ENCODE assay signal across 8 cellular contexts in the genomic region with DNA sequence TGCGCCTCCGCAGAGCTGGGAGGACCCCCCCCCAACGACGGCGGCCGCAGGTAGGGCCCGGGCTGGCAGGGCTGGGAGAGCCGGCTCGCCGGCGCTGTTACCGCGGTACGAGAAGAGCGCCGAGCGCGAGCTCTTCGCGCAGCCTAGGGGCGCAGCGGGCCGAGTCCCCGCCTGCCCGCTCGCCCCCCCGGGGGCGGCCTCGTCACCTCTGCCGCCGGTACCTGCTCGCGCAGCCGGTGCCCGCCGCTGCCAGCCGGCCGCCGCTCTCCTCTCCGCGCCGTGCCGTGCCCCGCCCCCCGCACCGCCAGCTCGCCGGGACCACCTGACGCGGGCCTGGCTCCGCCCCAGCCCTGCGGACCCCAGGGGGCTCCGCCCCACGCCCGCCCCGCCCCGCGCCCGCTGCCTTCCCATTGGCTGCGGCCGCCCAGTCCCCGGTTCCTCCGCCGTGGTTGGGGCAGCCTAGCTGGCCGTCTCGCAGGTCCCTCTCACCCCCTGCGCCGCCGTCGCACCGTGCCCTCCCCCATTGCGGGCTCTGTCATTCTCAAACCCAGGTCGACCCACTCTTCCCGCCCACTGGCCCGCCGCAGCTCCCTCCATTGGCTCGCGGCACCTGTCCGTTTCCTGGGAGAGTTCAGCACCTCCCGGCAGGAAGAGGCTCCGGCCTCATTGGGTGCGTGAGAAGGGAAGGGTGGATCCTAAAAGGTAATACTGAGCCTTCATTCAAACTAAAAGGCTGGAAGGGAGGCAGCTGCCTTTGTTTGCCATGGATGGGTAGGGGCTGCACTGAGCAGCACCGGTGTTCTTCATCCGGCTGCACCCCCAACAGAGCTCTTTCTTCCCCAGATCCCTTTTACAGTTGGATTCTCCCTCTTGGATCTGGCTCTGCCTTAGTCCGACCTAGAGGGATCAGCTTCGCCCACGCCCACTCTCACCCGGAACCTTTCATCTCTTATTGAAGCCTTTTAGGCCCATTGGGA. TPM values are rescaled to one million over a fixed set of nuclear protein-coding genes. Genes with fewer than 3 reads are reported as not detected.
DNase-seq lines count a peak whose midpoint lies in the region; TF ChIP-seq lines count a peak whose summit lies in the region.

MAP3K9 (minus strand) TSS at position 276 of the 977 bp plus-strand sequence. CDS start 342 bp downstream, outside the sequence.

- H3K9ac ChIP-seq in MM.1S (ENCODE audit: low read length), result peak within 1 kb of the TSS; percentile 37; the same call in 1 of the 2 replicates

- no peaks in the 10 kb centered on the region for H3K9me3 Mint-ChIP-seq in glutamatergic neuron (ENCODE audit: unreplicated experiment)

- H3K4me1 ChIP-seq in HAP-1, result peaks cover 12% of the 10 kb centered on the region; the same call in 1 of the 2 replicates
- H3K4me1 ChIP-seq in MM.1S (ENCODE audit: low read length), result no peaks in the 10 kb centered on the region
- peaks cover 3% of the 10 kb centered on the region for H3K4me1 ChIP-seq in osteoblast (ENCODE audit: insufficient read depth, low read length)
- no peaks in the 10 kb centered on the region for H3K4me1 ChIP-seq in thymus (ENCODE audit: control insufficient read depth, insufficient read depth, low read length)

- H3K4me2 ChIP-seq in MM.1S (ENCODE audit: low read depth, low read length), result peak within 1 kb of the TSS; percentile 69
- peak within 1 kb of the TSS; percentile 71 for H3K4me2 ChIP-seq in osteoblast (ENCODE audit: insufficient read depth, low read length)

- TF ChIP-seq CTCF in MM.1S (IDR thresholded peaks at IDR 0.05; ENCODE audit: low read length) (no peak), glutamatergic neuron (IDR thresholded peaks at IDR 0.05; ENCODE audit: partially characterized antibody, unreplicated experiment) (no peak), osteoblast (IDR thresholded peaks at IDR 0.05; ENCODE audit: extremely low read depth, low read depth, low read length) (no peak)

- H3K36me3 ChIP-seq in HAP-1 (replicated peaks), result no peaks in the 10 kb centered on the region
- no peaks in the 10 kb centered on the region for H3K36me3 ChIP-seq in MM.1S (replicated peaks; ENCODE audit: insufficient read depth, low read length)
- H3K36me3 ChIP-seq in osteoblast (ENCODE audit: insufficient read depth, low read length), result no peaks in the 10 kb centered on the region
- H3K36me3 ChIP-seq in thymus (ENCODE audit: control insufficient read depth, insufficient read depth), result no peaks in the 10 kb centered on the region

- in situ Hi-C loops in G401 (cut with HindIII; ENCODE audit: low sequenced_read_pairs), result no loop called here
- in situ Hi-C loops in HAP-1 (cut with MboI; ENCODE audit: low sequenced_read_pairs), result no loop called here

- H3K27me3 Mint-ChIP-seq in glutamatergic neuron (ENCODE audit: unreplicated experiment), result no peaks in the 10 kb centered on the region

- peak within 1 kb of the TSS; percentile 59 for H3K4me3 ChIP-seq in HAP-1
- peak within 1 kb of the TSS; percentile 69 for H3K4me3 ChIP-seq in MM.1S (ENCODE audit: low read length)
- peak within 1 kb of the TSS; percentile 60 for H3K4me3 ChIP-seq in osteoblast (ENCODE audit: insufficient read depth, low read length)
- H3K4me3 ChIP-seq in thymus (ENCODE audit: low read length), result peak within 1 kb of the TSS; percentile 78

- H3K4me1 Mint-ChIP-seq in glutamatergic neuron (ENCODE audit: low read depth, unreplicated experiment), result peaks cover 5% of the 10 kb centered on the region

- H3F3A ChIP-seq in MM.1S (ENCODE audit: insufficient read depth, low read length), result no peaks in the 10 kb centered on the region

- 2% methylated on average over 88 of the region's 88 CpGs for WGBS in thymus

- H3K9me3 ChIP-seq in HAP-1, result no peaks in the 10 kb centered on the region
- no peaks in the 10 kb centered on the region for H3K9me3 ChIP-seq in MM.1S (replicated peaks; ENCODE audit: insufficient read depth, low read length)
- no peaks in the 10 kb centered on the region for H3K9me3 ChIP-seq in osteoblast (ENCODE audit: low read depth, low read length)
- H3K9me3 ChIP-seq in thymus (ENCODE audit: control insufficient read depth), result no peaks in the 10 kb centered on the region

- H3K79me2 ChIP-seq in MM.1S (ENCODE audit: low read length) (no peaks in the 10 kb centered on the region), osteoblast (ENCODE audit: insufficient read depth, low read length) (no peaks in the 10 kb centered on the region)

- H3K27ac ChIP-seq in MM.1S (ENCODE audit: low read length), result no peak within 1 kb of the TSS
- H3K27ac ChIP-seq in osteoblast (ENCODE audit: low read depth, low read length), result no peak within 1 kb of the TSS
- H3K27ac ChIP-seq in thymus (ENCODE audit: low read depth), result peak within 1 kb of the TSS; percentile 8

- peak within 1 kb of the TSS; percentile 90 for H3K27ac Mint-ChIP-seq in glutamatergic neuron (ENCODE audit: unreplicated experiment)

- DNase-seq in G401 (ENCODE audit: low spot score) (peak; percentile 99), HAP-1 (ENCODE audit: low spot score in 2 of 2) (peak; percentile 95 to 99), MM.1S (peak; percentile 87), SIG-M5 (lab: John Stamatoyannopoulos, UW) (peak; percentile 47), glutamatergic neuron (peak; percentile 96), osteoblast (ENCODE audit: insufficient read length, low spot score, missing footprints) (peak; percentile 91)
- peak; percentile 58 to 84 (median 63) for DNase-seq in activated naive CD4-positive, alpha-beta T cell (lab: John Stamatoyannopoulos, UW)

- peak within 1 kb of the TSS; percentile 90 for H2AFZ ChIP-seq in MM.1S (ENCODE audit: low read length)
- no peak within 1 kb of the TSS for H2AFZ ChIP-seq in osteoblast (ENCODE audit: low read length)

- no peaks in the 10 kb centered on the region for H3K36me3 Mint-ChIP-seq in glutamatergic neuron (ENCODE audit: unreplicated experiment)

- H3K4me3 Mint-ChIP-seq in glutamatergic neuron (ENCODE audit: unreplicated experiment), result peak within 1 kb of the TSS; percentile 85

- H3K27me3 ChIP-seq in HAP-1 (ENCODE audit: low read depth), result no peaks in the 10 kb centered on the region
- no peaks in the 10 kb centered on the region for H3K27me3 ChIP-seq in MM.1S (replicated peaks; ENCODE audit: insufficient read depth, low read length)
- peaks cover 55% of the 10 kb centered on the region for H3K27me3 ChIP-seq in osteoblast (ENCODE audit: insufficient read depth, low read length)
- H3K27me3 ChIP-seq in thymus (ENCODE audit: control insufficient read depth, insufficient read depth), result peaks cover 6% of the 10 kb centered on the region

- no peaks in the 10 kb centered on the region for H4K20me1 ChIP-seq in MM.1S (ENCODE audit: insufficient read depth, low read length)
- no peaks in the 10 kb centered on the region for H4K20me1 ChIP-seq in osteoblast (ENCODE audit: insufficient read depth, low read length)

- H3K9me2 ChIP-seq in MM.1S (replicated peaks; ENCODE audit: insufficient read depth, low read length), result no peaks in the 10 kb centered on the region

RNA-seq across cellular contexts. Expression of gene MAP3K9, which starts in this region (rescaled TPM):
- 3.3 and 3.8 TPM in 2 replicates for total RNA-seq in G401 (2014; rRNA removed; shearing (Covaris generic))
- total RNA-seq in glutamatergic neuron (ENCODE audit: unreplicated experiment) (20.0 TPM), osteoblast (under 0.01 TPM in 2 replicates)
- 0.75 TPM for polyA plus RNA-seq in thymus

Comparison
In these comparisons a context has a peak if more than half of its experiments do, and no peak if none do; other contexts are left out.
1. Peak in DNase-seq, H3K4me3 ChIP-seq and H3K4me2 ChIP-seq in osteoblast; RNA of the gene not detected or under 1 TPM.
2. DNase-seq: peak in every context shown above with its lines; median percentile 99 in G401; 97 in HAP-1; 96 in glutamatergic neuron; 91 in osteoblast; 87 in MM.1S; 63 in activated naive CD4-positive, alpha-beta T cell; 47 in SIG-M5.